ENCODE assay signal across 1 cellular context in the genomic region with DNA sequence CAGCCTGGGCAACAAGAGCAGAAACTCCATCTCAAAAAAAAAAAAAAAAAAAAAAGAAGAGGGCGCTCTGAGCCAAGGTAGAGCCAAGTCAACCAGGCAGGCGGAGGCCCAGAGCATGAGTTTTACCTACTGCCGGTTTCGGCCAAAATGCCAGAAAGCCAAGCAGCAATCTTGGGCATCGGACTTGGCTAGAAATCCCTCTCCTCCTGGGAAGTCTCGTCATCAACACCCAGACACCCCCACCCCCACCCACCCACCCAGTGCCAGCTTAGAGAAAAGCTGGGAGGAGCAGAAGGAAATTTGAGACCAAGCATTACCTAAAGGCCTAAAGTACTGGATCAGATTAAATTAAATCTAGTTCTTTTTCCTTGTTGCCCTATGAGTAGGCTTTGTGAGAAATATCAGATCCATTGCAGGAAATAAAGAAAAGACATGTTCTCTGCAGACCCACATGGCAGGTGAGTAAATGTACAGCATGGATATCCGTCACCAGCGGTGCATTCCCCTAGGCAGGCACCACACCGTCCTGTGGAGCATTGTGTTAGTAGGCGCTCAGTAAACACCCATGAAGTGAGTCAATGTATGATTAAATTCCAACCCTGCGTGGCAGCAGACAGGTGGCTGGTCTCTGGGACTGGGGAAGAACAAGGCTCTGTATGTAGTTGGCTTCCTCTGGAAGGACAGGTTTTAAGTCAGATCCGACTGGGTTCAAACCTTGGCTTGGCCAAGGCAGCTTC.
TF ChIP-seq lines count a peak whose summit lies in the region.

No MANE protein-coding gene starts in this region.

TF ChIP-seq in HepG2, 621 proteins besides CTCF, POLR2A, EP300 and RAD21 (continued from another document and continues in another):
- TF ChIP-seq, protein P1, sequence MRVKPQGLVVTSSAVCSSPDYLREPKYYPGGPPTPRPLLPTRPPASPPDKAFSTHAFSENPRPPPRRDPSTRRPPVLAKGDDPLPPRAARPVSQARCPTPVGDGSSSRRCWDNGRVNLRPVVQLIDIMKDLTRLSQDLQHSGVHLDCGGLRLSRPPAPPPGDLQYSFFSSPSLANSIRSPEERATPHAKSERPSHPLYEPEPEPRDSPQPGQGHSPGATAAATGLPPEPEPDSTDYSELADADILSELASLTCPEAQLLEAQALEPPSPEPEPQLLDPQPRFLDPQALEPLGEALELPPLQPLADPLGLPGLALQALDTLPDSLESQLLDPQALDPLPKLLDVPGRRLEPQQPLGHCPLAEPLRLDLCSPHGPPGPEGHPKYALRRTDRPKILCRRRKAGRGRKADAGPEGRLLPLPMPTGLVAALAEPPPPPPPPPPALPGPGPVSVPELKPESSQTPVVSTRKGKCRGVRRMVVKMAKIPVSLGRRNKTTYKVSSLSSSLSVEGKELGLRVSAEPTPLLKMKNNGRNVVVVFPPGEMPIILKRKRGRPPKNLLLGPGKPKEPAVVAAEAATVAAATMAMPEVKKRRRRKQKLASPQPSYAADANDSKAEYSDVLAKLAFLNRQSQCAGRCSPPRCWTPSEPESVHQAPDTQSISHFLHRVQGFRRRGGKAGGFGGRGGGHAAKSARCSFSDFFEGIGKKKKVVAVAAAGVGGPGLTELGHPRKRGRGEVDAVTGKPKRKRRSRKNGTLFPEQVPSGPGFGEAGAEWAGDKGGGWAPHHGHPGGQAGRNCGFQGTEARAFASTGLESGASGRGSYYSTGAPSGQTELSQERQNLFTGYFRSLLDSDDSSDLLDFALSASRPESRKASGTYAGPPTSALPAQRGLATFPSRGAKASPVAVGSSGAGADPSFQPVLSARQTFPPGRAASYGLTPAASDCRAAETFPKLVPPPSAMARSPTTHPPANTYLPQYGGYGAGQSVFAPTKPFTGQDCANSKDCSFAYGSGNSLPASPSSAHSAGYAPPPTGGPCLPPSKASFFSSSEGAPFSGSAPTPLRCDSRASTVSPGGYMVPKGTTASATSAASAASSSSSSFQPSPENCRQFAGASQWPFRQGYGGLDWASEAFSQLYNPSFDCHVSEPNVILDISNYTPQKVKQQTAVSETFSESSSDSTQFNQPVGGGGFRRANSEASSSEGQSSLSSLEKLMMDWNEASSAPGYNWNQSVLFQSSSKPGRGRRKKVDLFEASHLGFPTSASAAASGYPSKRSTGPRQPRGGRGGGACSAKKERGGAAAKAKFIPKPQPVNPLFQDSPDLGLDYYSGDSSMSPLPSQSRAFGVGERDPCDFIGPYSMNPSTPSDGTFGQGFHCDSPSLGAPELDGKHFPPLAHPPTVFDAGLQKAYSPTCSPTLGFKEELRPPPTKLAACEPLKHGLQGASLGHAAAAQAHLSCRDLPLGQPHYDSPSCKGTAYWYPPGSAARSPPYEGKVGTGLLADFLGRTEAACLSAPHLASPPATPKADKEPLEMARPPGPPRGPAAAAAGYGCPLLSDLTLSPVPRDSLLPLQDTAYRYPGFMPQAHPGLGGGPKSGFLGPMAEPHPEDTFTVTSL (CRISPR knock-in tag; IDR thresholded peaks at IDR 0.05; ENCODE audit: borderline replicate concordance): no peak
- TF ChIP-seq, protein P2, sequence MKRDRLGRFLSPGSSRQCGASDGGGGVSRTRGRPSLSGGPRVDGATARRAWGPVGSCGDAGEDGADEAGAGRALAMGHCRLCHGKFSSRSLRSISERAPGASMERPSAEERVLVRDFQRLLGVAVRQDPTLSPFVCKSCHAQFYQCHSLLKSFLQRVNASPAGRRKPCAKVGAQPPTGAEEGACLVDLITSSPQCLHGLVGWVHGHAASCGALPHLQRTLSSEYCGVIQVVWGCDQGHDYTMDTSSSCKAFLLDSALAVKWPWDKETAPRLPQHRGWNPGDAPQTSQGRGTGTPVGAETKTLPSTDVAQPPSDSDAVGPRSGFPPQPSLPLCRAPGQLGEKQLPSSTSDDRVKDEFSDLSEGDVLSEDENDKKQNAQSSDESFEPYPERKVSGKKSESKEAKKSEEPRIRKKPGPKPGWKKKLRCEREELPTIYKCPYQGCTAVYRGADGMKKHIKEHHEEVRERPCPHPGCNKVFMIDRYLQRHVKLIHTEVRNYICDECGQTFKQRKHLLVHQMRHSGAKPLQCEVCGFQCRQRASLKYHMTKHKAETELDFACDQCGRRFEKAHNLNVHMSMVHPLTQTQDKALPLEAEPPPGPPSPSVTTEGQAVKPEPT (CRISPR knock-in tag; IDR thresholded peaks at IDR 0.05; ENCODE audit: low read depth): no peak
- TF ChIP-seq ZNF34 (CRISPR knock-in tag; IDR thresholded peaks at IDR 0.05; ENCODE audit: borderline replicate concordance) (no peak), EED (CRISPR knock-in tag; IDR thresholded peaks at IDR 0.05) (no peak), ZZZ3 (CRISPR knock-in tag; IDR thresholded peaks at IDR 0.05; ENCODE audit: borderline replicate concordance) (no peak), NFIC (IDR thresholded peaks at IDR 0.05; ENCODE audit: low read length) (no peak), MEIS2 (CRISPR knock-in tag; IDR thresholded peaks at IDR 0.05) (no peak; the same call in 1 of the 2 replicates), ZNF781 (CRISPR knock-in tag; IDR thresholded peaks at IDR 0.05; ENCODE audit: borderline replicate concordance, not compliant biosample characterization) (no peak), CCDC6 (CRISPR knock-in tag; IDR thresholded peaks at IDR 0.05) (no peak), ZNF775 (CRISPR knock-in tag; IDR thresholded peaks at IDR 0.05; ENCODE audit: borderline replicate concordance) (no peak), ZBTB20 (CRISPR knock-in tag; IDR thresholded peaks at IDR 0.05; ENCODE audit: borderline replicate concordance, low read depth) (no peak), ZNF839 (CRISPR knock-in tag; IDR thresholded peaks at IDR 0.05; ENCODE audit: borderline replicate concordance) (no peak), ZNF737 (CRISPR knock-in tag; IDR thresholded peaks at IDR 0.05; ENCODE audit: borderline replicate concordance) (no peak), ZNF430 (CRISPR knock-in tag; IDR thresholded peaks at IDR 0.05) (no peak), PAWR (CRISPR knock-in tag; IDR thresholded peaks at IDR 0.05; ENCODE audit: borderline replicate concordance) (no peak), NR1H2 (CRISPR knock-in tag; IDR thresholded peaks at IDR 0.05; ENCODE audit: borderline replicate concordance, low read depth) (no peak), KAT7 (CRISPR knock-in tag; IDR thresholded peaks at IDR 0.05; ENCODE audit: borderline replicate concordance) (no peak), FOSL2 (CRISPR knock-in tag; IDR thresholded peaks at IDR 0.05) (peak; percentile 92), ZC3H13 (CRISPR knock-in tag; IDR thresholded peaks at IDR 0.05) (no peak), ZNF484 (CRISPR knock-in tag; IDR thresholded peaks at IDR 0.05; ENCODE audit: borderline replicate concordance, low read depth) (no peak), ZNF879 (CRISPR knock-in tag; IDR thresholded peaks at IDR 0.05) (no peak), FOXK1 (CRISPR knock-in tag; IDR thresholded peaks at IDR 0.05; ENCODE audit: borderline replicate concordance, low read depth) (peak; percentile 29; the same call in 1 of the 2 replicates), ZNF253 (CRISPR knock-in tag; IDR thresholded peaks at IDR 0.05; ENCODE audit: borderline replicate concordance) (no peak), TAF1 (CRISPR knock-in tag; IDR thresholded peaks at IDR 0.05) (no peak)
- TF ChIP-seq, protein P3, sequence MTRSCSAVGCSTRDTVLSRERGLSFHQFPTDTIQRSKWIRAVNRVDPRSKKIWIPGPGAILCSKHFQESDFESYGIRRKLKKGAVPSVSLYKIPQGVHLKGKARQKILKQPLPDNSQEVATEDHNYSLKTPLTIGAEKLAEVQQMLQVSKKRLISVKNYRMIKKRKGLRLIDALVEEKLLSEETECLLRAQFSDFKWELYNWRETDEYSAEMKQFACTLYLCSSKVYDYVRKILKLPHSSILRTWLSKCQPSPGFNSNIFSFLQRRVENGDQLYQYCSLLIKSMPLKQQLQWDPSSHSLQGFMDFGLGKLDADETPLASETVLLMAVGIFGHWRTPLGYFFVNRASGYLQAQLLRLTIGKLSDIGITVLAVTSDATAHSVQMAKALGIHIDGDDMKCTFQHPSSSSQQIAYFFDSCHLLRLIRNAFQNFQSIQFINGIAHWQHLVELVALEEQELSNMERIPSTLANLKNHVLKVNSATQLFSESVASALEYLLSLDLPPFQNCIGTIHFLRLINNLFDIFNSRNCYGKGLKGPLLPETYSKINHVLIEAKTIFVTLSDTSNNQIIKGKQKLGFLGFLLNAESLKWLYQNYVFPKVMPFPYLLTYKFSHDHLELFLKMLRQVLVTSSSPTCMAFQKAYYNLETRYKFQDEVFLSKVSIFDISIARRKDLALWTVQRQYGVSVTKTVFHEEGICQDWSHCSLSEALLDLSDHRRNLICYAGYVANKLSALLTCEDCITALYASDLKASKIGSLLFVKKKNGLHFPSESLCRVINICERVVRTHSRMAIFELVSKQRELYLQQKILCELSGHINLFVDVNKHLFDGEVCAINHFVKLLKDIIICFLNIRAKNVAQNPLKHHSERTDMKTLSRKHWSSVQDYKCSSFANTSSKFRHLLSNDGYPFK (CRISPR knock-in tag; IDR thresholded peaks at IDR 0.05; ENCODE audit: borderline replicate concordance): no peak
- TF ChIP-seq, protein P4, sequence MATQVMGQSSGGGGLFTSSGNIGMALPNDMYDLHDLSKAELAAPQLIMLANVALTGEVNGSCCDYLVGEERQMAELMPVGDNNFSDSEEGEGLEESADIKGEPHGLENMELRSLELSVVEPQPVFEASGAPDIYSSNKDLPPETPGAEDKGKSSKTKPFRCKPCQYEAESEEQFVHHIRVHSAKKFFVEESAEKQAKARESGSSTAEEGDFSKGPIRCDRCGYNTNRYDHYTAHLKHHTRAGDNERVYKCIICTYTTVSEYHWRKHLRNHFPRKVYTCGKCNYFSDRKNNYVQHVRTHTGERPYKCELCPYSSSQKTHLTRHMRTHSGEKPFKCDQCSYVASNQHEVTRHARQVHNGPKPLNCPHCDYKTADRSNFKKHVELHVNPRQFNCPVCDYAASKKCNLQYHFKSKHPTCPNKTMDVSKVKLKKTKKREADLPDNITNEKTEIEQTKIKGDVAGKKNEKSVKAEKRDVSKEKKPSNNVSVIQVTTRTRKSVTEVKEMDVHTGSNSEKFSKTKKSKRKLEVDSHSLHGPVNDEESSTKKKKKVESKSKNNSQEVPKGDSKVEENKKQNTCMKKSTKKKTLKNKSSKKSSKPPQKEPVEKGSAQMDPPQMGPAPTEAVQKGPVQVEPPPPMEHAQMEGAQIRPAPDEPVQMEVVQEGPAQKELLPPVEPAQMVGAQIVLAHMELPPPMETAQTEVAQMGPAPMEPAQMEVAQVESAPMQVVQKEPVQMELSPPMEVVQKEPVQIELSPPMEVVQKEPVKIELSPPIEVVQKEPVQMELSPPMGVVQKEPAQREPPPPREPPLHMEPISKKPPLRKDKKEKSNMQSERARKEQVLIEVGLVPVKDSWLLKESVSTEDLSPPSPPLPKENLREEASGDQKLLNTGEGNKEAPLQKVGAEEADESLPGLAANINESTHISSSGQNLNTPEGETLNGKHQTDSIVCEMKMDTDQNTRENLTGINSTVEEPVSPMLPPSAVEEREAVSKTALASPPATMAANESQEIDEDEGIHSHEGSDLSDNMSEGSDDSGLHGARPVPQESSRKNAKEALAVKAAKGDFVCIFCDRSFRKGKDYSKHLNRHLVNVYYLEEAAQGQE (IDR thresholded peaks at IDR 0.05; ENCODE audit: borderline replicate concordance in 1 of 2, low read depth in 1 of 2, low read length in 2 of 2): no peak
- TF ChIP-seq, protein P5, sequence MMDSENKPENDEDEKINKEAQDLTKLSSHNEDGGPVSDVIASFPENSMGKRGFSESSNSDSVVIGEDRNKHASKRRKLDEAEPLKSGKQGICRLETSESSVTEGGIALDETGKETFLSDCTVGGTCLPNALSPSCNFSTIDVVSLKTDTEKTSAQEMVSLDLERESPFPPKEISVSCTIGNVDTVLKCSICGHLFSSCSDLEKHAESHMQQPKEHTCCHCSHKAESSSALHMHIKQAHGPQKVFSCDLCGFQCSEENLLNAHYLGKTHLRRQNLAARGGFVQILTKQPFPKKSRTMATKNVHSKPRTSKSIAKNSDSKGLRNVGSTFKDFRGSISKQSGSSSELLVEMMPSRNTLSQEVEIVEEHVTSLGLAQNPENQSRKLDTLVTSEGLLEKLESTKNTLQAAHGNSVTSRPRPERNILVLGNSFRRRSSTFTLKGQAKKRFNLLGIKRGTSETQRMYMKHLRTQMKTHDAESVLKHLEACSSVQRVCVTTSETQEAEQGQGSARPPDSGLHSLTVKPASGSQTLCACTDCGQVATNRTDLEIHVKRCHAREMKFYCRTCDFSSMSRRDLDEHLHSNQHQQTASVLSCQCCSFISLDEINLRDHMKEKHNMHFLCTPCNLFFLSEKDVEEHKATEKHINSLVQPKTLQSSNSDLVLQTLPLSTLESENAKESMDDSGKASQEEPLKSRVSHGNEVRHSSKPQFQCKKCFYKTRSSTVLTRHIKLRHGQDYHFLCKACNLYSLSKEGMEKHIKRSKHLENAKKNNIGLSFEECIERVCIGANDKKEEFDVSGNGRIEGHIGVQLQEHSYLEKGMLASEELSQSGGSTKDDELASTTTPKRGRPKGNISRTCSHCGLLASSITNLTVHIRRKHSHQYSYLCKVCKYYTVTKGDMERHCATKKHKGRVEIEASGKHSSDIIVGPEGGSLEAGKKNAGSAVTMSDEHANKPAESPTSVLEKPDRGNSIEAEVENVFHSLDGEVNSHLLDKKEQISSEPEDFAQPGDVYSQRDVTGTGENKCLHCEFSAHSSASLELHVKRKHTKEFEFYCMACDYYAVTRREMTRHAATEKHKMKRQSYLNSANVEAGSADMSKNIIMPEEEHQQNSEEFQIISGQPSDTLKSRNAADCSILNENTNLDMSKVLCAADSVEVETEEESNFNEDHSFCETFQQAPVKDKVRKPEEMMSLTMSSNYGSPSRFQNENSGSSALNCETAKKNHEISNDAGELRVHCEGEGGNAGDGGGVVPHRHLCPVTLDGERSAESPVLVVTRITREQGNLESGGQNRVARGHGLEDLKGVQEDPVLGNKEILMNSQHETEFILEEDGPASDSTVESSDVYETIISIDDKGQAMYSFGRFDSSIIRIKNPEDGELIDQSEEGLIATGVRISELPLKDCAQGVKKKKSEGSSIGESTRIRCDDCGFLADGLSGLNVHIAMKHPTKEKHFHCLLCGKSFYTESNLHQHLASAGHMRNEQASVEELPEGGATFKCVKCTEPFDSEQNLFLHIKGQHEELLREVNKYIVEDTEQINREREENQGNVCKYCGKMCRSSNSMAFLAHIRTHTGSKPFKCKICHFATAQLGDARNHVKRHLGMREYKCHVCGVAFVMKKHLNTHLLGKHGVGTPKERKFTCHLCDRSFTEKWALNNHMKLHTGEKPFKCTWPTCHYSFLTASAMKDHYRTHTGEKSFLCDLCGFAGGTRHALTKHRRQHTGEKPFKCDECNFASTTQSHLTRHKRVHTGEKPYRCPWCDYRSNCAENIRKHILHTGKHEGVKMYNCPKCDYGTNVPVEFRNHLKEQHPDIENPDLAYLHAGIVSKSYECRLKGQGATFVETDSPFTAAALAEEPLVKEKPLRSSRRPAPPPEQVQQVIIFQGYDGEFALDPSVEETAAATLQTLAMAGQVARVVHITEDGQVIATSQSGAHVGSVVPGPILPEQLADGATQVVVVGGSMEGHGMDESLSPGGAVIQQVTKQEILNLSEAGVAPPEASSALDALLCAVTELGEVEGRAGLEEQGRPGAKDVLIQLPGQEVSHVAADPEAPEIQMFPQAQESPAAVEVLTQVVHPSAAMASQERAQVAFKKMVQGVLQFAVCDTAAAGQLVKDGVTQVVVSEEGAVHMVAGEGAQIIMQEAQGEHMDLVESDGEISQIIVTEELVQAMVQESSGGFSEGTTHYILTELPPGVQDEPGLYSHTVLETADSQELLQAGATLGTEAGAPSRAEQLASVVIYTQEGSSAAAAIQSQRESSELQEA (CRISPR knock-in tag; IDR thresholded peaks at IDR 0.05; ENCODE audit: not compliant biosample characterization): no peak
- TF ChIP-seq, protein P6, sequence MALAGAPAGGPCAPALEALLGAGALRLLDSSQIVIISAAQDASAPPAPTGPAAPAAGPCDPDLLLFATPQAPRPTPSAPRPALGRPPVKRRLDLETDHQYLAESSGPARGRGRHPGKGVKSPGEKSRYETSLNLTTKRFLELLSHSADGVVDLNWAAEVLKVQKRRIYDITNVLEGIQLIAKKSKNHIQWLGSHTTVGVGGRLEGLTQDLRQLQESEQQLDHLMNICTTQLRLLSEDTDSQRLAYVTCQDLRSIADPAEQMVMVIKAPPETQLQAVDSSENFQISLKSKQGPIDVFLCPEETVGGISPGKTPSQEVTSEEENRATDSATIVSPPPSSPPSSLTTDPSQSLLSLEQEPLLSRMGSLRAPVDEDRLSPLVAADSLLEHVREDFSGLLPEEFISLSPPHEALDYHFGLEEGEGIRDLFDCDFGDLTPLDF (CRISPR knock-in tag; IDR thresholded peaks at IDR 0.05): no peak
